Comparison of ENCODE assay signal across 38 cellular contexts in genomic region chr1:232271299-232271698, GRCh38.
"Had no signal": no experiment of that assay in that cellular context is flagged by ENCODE, and none has a peak within 500 bp of the region (broad histone marks: within the 10 kb centered on the region; RNA-seq: fewer than 3 reads in every experiment).

No MANE protein-coding gene starts in this region.

- H3K9me3 ChIP-seq: adrenal gland had no signal

- H3K4me3 Mint-ChIP-seq: activated B cell treated with CpG ODN at 0.5 μM for 24 hours; activated CD4-positive, alpha-beta memory T cell treated with anti-CD3 and anti-CD28 coated beads for 36 hours; activated CD4-positive, alpha-beta T cell treated with anti-CD3 and anti-CD28 coated beads, Interleukin-2, amount 10 ng/mL, durations not matched to agents 24 days and 14 days; activated CD8-positive, alpha-beta T cell treated with anti-CD3 and anti-CD28 coated beads for 36 hours; activated naive CD4-positive, alpha-beta T cell treated with anti-CD3 and anti-CD28 coated beads for 36 hours; activated naive CD8-positive, alpha-beta T cell treated with anti-CD3 and anti-CD28 coated beads for 36 hours; activated T-cell treated with anti-CD3 and anti-CD28 coated beads, Interleukin-2, amount 50 U/mL, for 4 hours; activated T-cell treated with anti-CD3 and anti-CD28 coated beads, Interleukin-2, amount 50 U/mL, for 72 hours; activated T-helper 1 cell treated with anti-CD3 and anti-CD28 coated beads, Interleukin-12 subunit alpha, Interleukin-12 subunit beta, Interleukin-2, Interleukin-4 antibody, amounts not matched to agents 30 ng/mL and 10 ng/mL and 1 ng/mL, durations not matched to agents 14 hours and 24 hours and 36 hours; activated T-helper 17 cell treated with anti-CD3 and anti-CD28 coated beads, Interleukin-2, amount 50 U/mL, for 72 hours; brain; central memory CD8-positive, alpha-beta T cell; T-helper 1 cell treated with Interleukin-12 subunit alpha and Interleukin-12 subunit beta and Interleukin-4 antibody, amounts not matched to agents 30 μg/mL and 1 μg/mL, for 36 hours; T-helper 2 cell treated with Interferon-gamma antibody and Interleukin-4, amounts not matched to agents 5 μg/mL and 100 μg/mL, for 36 hours had no signal

- H3K27ac ChIP-seq: adrenal gland, cardiac muscle cell, VCaP had no signal

- H3K27me3 Mint-ChIP-seq: brain had no signal

- H3K36me3 Mint-ChIP-seq: activated CD4-positive, alpha-beta memory T cell treated with anti-CD3 and anti-CD28 coated beads for 36 hours; activated naive CD4-positive, alpha-beta T cell treated with anti-CD3 and anti-CD28 coated beads, Interleukin-2, amount 50 U/mL, for 72 hours; activated naive CD8-positive, alpha-beta T cell treated with anti-CD3 and anti-CD28 coated beads for 36 hours; brain had no signal

- H3K4me3 ChIP-seq: adrenal gland, cardiac muscle cell had no signal

- H3K27ac Mint-ChIP-seq: activated B cell treated with CpG ODN at 0.5 μM for 24 hours; activated CD4-positive, alpha-beta memory T cell treated with anti-CD3 and anti-CD28 coated beads for 36 hours; activated CD4-positive, alpha-beta T cell treated with anti-CD3 and anti-CD28 coated beads, Interleukin-2, amount 10 ng/mL, durations not matched to agents 24 days and 14 days; activated CD8-positive, alpha-beta T cell treated with anti-CD3 and anti-CD28 coated beads for 36 hours; activated naive CD4-positive, alpha-beta T cell treated with anti-CD3 and anti-CD28 coated beads for 36 hours; activated naive CD4-positive, alpha-beta T cell treated with anti-CD3 and anti-CD28 coated beads, Interleukin-2, amount 50 U/mL, for 72 hours; activated naive CD8-positive, alpha-beta T cell treated with anti-CD3 and anti-CD28 coated beads for 36 hours; activated T-cell treated with anti-CD3 and anti-CD28 coated beads, Interleukin-2, amount 50 U/mL, for 72 hours; activated T-helper 1 cell treated with anti-CD3 and anti-CD28 coated beads, Interleukin-12 subunit alpha, Interleukin-12 subunit beta, Interleukin-2, Interleukin-4 antibody, amounts not matched to agents 30 ng/mL and 10 ng/mL and 1 ng/mL, durations not matched to agents 14 hours and 24 hours and 36 hours; activated T-helper 17 cell treated with anti-CD3 and anti-CD28 coated beads, Interleukin-2, amount 50 U/mL, for 72 hours; brain; T-helper 1 cell treated with Interleukin-12 subunit alpha and Interleukin-12 subunit beta and Interleukin-4 antibody, amounts not matched to agents 30 μg/mL and 1 μg/mL, for 36 hours; T-helper 2 cell treated with Interferon-gamma antibody and Interleukin-4, amounts not matched to agents 5 μg/mL and 100 μg/mL, for 36 hours had no signal

- H3K27me3 ChIP-seq: adrenal gland, cardiac muscle cell had no signal

- H3K36me3 ChIP-seq: adrenal gland, cardiac muscle cell had no signal

- H3K4me1 ChIP-seq: adrenal gland had no signal

- FAIRE-seq: bronchial epithelial cell, TTC549 had no signal

- H3K4me1 Mint-ChIP-seq: activated B cell treated with CpG ODN at 0.5 μM for 24 hours; activated CD4-positive, alpha-beta T cell treated with anti-CD3 and anti-CD28 coated beads, Interleukin-2, amount 10 ng/mL, durations not matched to agents 24 days and 14 days; activated naive CD8-positive, alpha-beta T cell treated with anti-CD3 and anti-CD28 coated beads for 36 hours; activated T-helper 17 cell treated with anti-CD3 and anti-CD28 coated beads, Interleukin-2, amount 50 U/mL, for 72 hours; central memory CD8-positive, alpha-beta T cell had no signal

- DNase-seq: activated B cell treated with CpG ODN at 0.5 μM for 24 hours; activated CD4-positive, alpha-beta memory T cell treated with anti-CD3 and anti-CD28 coated beads for 36 hours; activated CD4-positive, alpha-beta T cell treated with anti-CD3 and anti-CD28 coated beads for 4 hours; activated CD4-positive, alpha-beta T cell treated with anti-CD3 and anti-CD28 coated beads, Interleukin-2, amount 10 ng/mL, durations not matched to agents 24 days and 14 days; activated CD4-positive, alpha-beta T cell treated with anti-CD3 and anti-CD28 coated beads, Interleukin-2, amount 50 U/mL, for 1 hour; activated CD4-positive, alpha-beta T cell treated with anti-CD3 and anti-CD28 coated beads, Interleukin-2, amount 50 U/mL, for 4 hours; activated CD4-positive, CD25-positive, alpha-beta regulatory T cell treated with anti-CD3 and anti-CD28 coated beads, Interleukin-2, amount 50 U/mL, for 72 hours; activated CD8-positive, alpha-beta memory T cell treated with anti-CD3 and anti-CD28 coated beads, Interleukin-2, amount 50 U/mL, for 4 hours; activated CD8-positive, alpha-beta T cell treated with anti-CD3 and anti-CD28 coated beads for 36 hours; activated effector memory CD4-positive, alpha-beta T cell treated with anti-CD3 and anti-CD28 coated beads, Interleukin-2, amount 50 U/mL, for 16 hours; activated gamma-delta T cell treated with Interleukin-2 at 50 U/mL for 16 hours; activated naive CD4-positive, alpha-beta T cell; activated naive CD4-positive, alpha-beta T cell treated with anti-CD3 and anti-CD28 coated beads for 36 hours; activated naive CD4-positive, alpha-beta T cell treated with anti-CD3 and anti-CD28 coated beads, Interleukin-2, amount 50 U/mL, for 16 hours; activated naive CD8-positive, alpha-beta T cell treated with anti-CD3 and anti-CD28 coated beads for 36 hours; activated T-cell treated with anti-CD3 and anti-CD28 coated beads for 4 hours; activated T-cell treated with anti-CD3 and anti-CD28 coated beads, Interleukin-2, amount 50 U/mL, for 1 hour; activated T-cell treated with anti-CD3 and anti-CD28 coated beads, Interleukin-2, amount 50 U/mL, for 4 hours; activated T-cell treated with anti-CD3 and anti-CD28 coated beads, Interleukin-2, amount 50 U/mL, for 72 hours; adrenal gland; amniotic stem cell; aorta; caudate nucleus; cerebellar nuclear complex; T-helper 1 cell; T-helper 2 cell; T-helper 9 cell had no signal

- H3K9me3 Mint-ChIP-seq: activated B cell treated with CpG ODN at 0.5 μM for 24 hours; activated CD4-positive, alpha-beta memory T cell treated with anti-CD3 and anti-CD28 coated beads for 36 hours; activated CD4-positive, alpha-beta T cell treated with anti-CD3 and anti-CD28 coated beads, Interleukin-2, amount 10 ng/mL, durations not matched to agents 24 days and 14 days; activated CD8-positive, alpha-beta T cell treated with anti-CD3 and anti-CD28 coated beads for 36 hours; activated naive CD4-positive, alpha-beta T cell treated with anti-CD3 and anti-CD28 coated beads for 36 hours; activated naive CD4-positive, alpha-beta T cell treated with anti-CD3 and anti-CD28 coated beads, Interleukin-2, amount 50 U/mL, for 72 hours; activated naive CD8-positive, alpha-beta T cell treated with anti-CD3 and anti-CD28 coated beads for 36 hours; activated T-cell treated with anti-CD3 and anti-CD28 coated beads, Interleukin-2, amount 50 U/mL, for 4 hours; activated T-cell treated with anti-CD3 and anti-CD28 coated beads, Interleukin-2, amount 50 U/mL, for 72 hours; activated T-helper 1 cell treated with anti-CD3 and anti-CD28 coated beads, Interleukin-12 subunit alpha, Interleukin-12 subunit beta, Interleukin-2, Interleukin-4 antibody, amounts not matched to agents 30 ng/mL and 10 ng/mL and 1 ng/mL, durations not matched to agents 14 hours and 24 hours and 36 hours; activated T-helper 17 cell treated with anti-CD3 and anti-CD28 coated beads, Interleukin-2, amount 50 U/mL, for 72 hours; brain; central memory CD8-positive, alpha-beta T cell; T-helper 1 cell treated with Interleukin-12 subunit alpha and Interleukin-12 subunit beta and Interleukin-4 antibody, amounts not matched to agents 30 μg/mL and 1 μg/mL, for 36 hours; T-helper 2 cell treated with Interferon-gamma antibody and Interleukin-4, amounts not matched to agents 5 μg/mL and 100 μg/mL, for 36 hours had no signal

- ATAC-seq: activated CD8-positive, alpha-beta T cell treated with anti-CD3 and anti-CD28 coated beads for 36 hours; activated naive CD4-positive, alpha-beta T cell treated with anti-CD3 and anti-CD28 coated beads, Interleukin-2, amount 50 U/mL, for 72 hours; activated T-cell treated with anti-CD3 and anti-CD28 coated beads, Interleukin-2, amount 50 U/mL, for 4 hours; activated T-cell treated with anti-CD3 and anti-CD28 coated beads, Interleukin-2, amount 50 U/mL, for 72 hours; activated T-helper 17 cell treated with anti-CD3 and anti-CD28 coated beads, Interleukin-2, amount 50 U/mL, for 72 hours had no signal
